In the genomic region with DNA sequence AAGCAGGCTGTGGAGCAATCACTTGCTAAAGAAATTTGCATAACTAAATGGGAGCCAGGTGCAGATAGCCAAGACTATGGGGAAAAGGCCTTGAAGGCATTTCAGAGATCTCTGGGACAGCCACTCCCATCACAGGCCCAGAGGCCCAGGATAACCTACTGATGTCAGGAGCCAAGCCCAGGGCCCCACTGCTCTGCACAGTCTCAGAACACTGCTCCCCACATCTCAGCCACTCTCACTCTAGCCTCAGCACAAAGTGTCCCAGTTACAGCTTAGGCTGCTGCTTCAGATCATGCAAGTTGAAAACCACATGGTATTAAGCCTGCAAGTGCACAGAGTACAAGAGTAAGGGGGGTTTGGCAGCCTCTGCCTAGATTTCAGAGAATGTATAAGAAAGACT, we compare ENCODE assay signal across 23 cellular contexts.
"Had no signal": no experiment of that assay in that cellular context is flagged by ENCODE, and none has a peak within 500 bp of the region (broad histone marks: within the 10 kb centered on the region; RNA-seq: fewer than 3 reads in every experiment).

No MANE protein-coding gene starts in this region.

- H3K27me3 Mint-ChIP-seq: activated CD4-positive, alpha-beta T cell treated with anti-CD3 and anti-CD28 coated beads, Interleukin-2, amount 10 ng/mL, durations not matched to agents 24 days and 14 days; activated CD8-positive, alpha-beta memory T cell treated with anti-CD3 and anti-CD28 coated beads, Interleukin-2, amount 10 ng/mL, durations not matched to agents 7 days and 5 days; activated naive CD4-positive, alpha-beta T cell treated with anti-CD3 and anti-CD28 coated beads, Interleukin-2, amount 50 U/mL, for 24 hours; activated T-cell treated with anti-CD3 and anti-CD28 coated beads, Interleukin-2, amount 50 U/mL, for 24 hours had no signal

- H3K9me3 ChIP-seq: MG63 had no signal

- H3K4me1 Mint-ChIP-seq: activated CD4-positive, alpha-beta T cell treated with anti-CD3 and anti-CD28 coated beads, Interleukin-2, amount 10 ng/mL, durations not matched to agents 24 days and 14 days; activated CD8-positive, alpha-beta memory T cell treated with anti-CD3 and anti-CD28 coated beads, Interleukin-2, amount 10 ng/mL, durations not matched to agents 7 days and 5 days had no signal

- H3K36me3 ChIP-seq: MG63 had no signal

- H3K4me3 Mint-ChIP-seq: activated CD4-positive, alpha-beta T cell treated with anti-CD3 and anti-CD28 coated beads, Interleukin-2, amount 10 ng/mL, durations not matched to agents 24 days and 14 days; activated CD8-positive, alpha-beta memory T cell treated with anti-CD3 and anti-CD28 coated beads, Interleukin-2, amount 10 ng/mL, durations not matched to agents 7 days and 5 days; activated naive CD4-positive, alpha-beta T cell treated with anti-CD3 and anti-CD28 coated beads, Interleukin-2, amount 50 U/mL, for 24 hours; activated T-cell treated with anti-CD3 and anti-CD28 coated beads, Interleukin-2, amount 50 U/mL, for 24 hours; activated T-helper 1 cell treated with anti-CD3 and anti-CD28 coated beads, Interleukin-12 subunit alpha, Interleukin-12 subunit beta, Interleukin-2, Interleukin-4 antibody, amounts not matched to agents 30 ng/mL and 10 ng/mL and 1 ng/mL, durations not matched to agents 14 hours and 24 hours and 36 hours; brain; T-helper 1 cell treated with Interleukin-12 subunit alpha and Interleukin-12 subunit beta and Interleukin-4 antibody, amounts not matched to agents 30 μg/mL and 1 μg/mL, for 36 hours had no signal

- H3K4me3 ChIP-seq: MG63 had no signal

- ATAC-seq: activated CD8-positive, alpha-beta memory T cell treated with anti-CD3 and anti-CD28 coated beads, Interleukin-2, amount 10 ng/mL, durations not matched to agents 7 days and 5 days had no signal

- H3K27ac Mint-ChIP-seq: activated CD4-positive, alpha-beta T cell treated with anti-CD3 and anti-CD28 coated beads, Interleukin-2, amount 10 ng/mL, durations not matched to agents 24 days and 14 days; activated CD8-positive, alpha-beta memory T cell treated with anti-CD3 and anti-CD28 coated beads, Interleukin-2, amount 10 ng/mL, durations not matched to agents 7 days and 5 days; activated naive CD4-positive, alpha-beta T cell treated with anti-CD3 and anti-CD28 coated beads, Interleukin-2, amount 50 U/mL, for 24 hours; activated T-cell treated with anti-CD3 and anti-CD28 coated beads, Interleukin-2, amount 50 U/mL, for 24 hours; activated T-helper 1 cell treated with anti-CD3 and anti-CD28 coated beads, Interleukin-12 subunit alpha, Interleukin-12 subunit beta, Interleukin-2, Interleukin-4 antibody, amounts not matched to agents 30 ng/mL and 10 ng/mL and 1 ng/mL, durations not matched to agents 14 hours and 24 hours and 36 hours; brain; T-helper 1 cell treated with Interleukin-12 subunit alpha and Interleukin-12 subunit beta and Interleukin-4 antibody, amounts not matched to agents 30 μg/mL and 1 μg/mL, for 36 hours had no signal

- H3K27me3 ChIP-seq: MG63 had no signal

- H3K36me3 Mint-ChIP-seq: activated CD8-positive, alpha-beta memory T cell treated with anti-CD3 and anti-CD28 coated beads, Interleukin-2, amount 10 ng/mL, durations not matched to agents 7 days and 5 days; brain had no signal

- DNase-seq: activated CD4-positive, alpha-beta T cell treated with anti-CD3 and anti-CD28 coated beads for 1 hour; activated CD4-positive, alpha-beta T cell treated with anti-CD3 and anti-CD28 coated beads, Interleukin-2, amount 10 ng/mL, durations not matched to agents 24 days and 14 days; activated CD4-positive, alpha-beta T cell treated with anti-CD3 and anti-CD28 coated beads, Interleukin-2, amount 50 U/mL, for 48 hours; activated CD8-positive, alpha-beta memory T cell treated with anti-CD3 and anti-CD28 coated beads, Interleukin-2, amount 10 ng/mL, durations not matched to agents 7 days and 5 days; activated effector memory CD4-positive, alpha-beta T cell treated with Interleukin-2 at 50 U/mL for 16 hours; activated naive CD4-positive, alpha-beta T cell; activated T-cell treated with anti-CD3 and anti-CD28 coated beads, Interleukin-2, amount 50 U/mL, for 24 hours; amygdala; MG63; MV-4-11; NCI-H1092 treated with DMSO at 0.1 percent for 48 hours; NCI-H1417 treated with DMSO at 0.1 percent for 48 hours; NCI-H1694; NCI-H2029; NCI-H2107; NCI-H2171 treated with DMSO at 0.1 percent for 48 hours; NCI-H226; NCI-H526 treated with DMSO at 0.1 percent for 48 hours; NCI-H82 had no signal
